Comparison of ENCODE assay signal across 25 cellular contexts in the genomic region with DNA sequence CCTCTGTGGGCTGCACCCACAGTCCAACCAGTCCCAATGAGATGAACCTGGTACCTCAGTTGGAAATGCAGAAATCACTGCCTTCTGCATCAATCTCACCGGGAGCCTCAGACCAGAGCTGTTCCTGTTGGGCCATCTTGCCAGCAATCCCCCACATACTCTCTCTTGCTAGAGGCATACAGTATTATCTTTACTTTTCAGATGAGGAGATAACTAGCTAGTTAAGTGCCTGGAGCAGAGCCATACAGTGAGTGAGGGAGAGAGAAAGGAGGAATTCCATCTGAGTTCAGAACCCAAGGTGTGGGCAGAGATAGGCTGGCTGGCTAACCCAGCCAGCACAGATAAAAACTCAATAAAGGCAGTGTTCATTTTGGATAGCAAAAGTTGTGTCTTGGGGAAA.
"Had no signal": no experiment of that assay in that cellular context is flagged by ENCODE, and none has a peak within 500 bp of the region (broad histone marks: within the 10 kb centered on the region; RNA-seq: fewer than 3 reads in every experiment).

No MANE protein-coding gene starts in this region.

- H3K27ac ChIP-seq: hepatocyte, left ventricle myocardium inferior, ovary, prostate gland, skin epidermis, stomach, testis, thyroid gland, transverse colon, upper lobe of left lung had no signal

- H3K27me3 Mint-ChIP-seq: natural killer cell treated with Interleukin-12 subunit alpha and Interleukin-12 subunit beta and Interleukin-15 and Interleukin-18, amount 100 ng/mL, for 72 hours; stimulated activated naive B cell treated with anti-CD40 and anti-IgM and Interleukin-4, amounts not matched to agents 10 μg/mL and 1 μg/mL and 100 μg/mL, for 72 hours had no signal

- H3K4me3 ChIP-seq: hepatocyte, left ventricle myocardium inferior, lung, mucosa of descending colon, ovary, prostate gland, skin epidermis, stomach, testis, thyroid gland, transverse colon, upper lobe of left lung had no signal

- H3K4me1 Mint-ChIP-seq: naive thymus-derived CD4-positive, alpha-beta T cell; stimulated activated naive B cell treated with anti-CD40 and anti-IgM and Interleukin-4, amounts not matched to agents 10 μg/mL and 1 μg/mL and 100 μg/mL, for 72 hours had no signal

- H3K4me3 Mint-ChIP-seq: naive thymus-derived CD4-positive, alpha-beta T cell; natural killer cell treated with Interleukin-12 subunit alpha and Interleukin-12 subunit beta and Interleukin-15 and Interleukin-18, amount 100 ng/mL, for 72 hours; stimulated activated naive B cell treated with anti-CD40 and anti-IgM and Interleukin-4, amounts not matched to agents 10 μg/mL and 1 μg/mL and 100 μg/mL, for 72 hours had no signal

- H3K27me3 ChIP-seq: hepatocyte, ovary, stomach, testis, thyroid gland, transverse colon, upper lobe of left lung had no signal

- H3K36me3 ChIP-seq: left ventricle myocardium inferior, ovary, prostate gland, stomach, thyroid gland, transverse colon, upper lobe of left lung had no signal

- ATAC-seq: mucosa of descending colon; naive thymus-derived CD4-positive, alpha-beta T cell; natural killer cell treated with Interleukin-12 subunit alpha and Interleukin-12 subunit beta and Interleukin-15 and Interleukin-18, amount 100 ng/mL, for 72 hours; right cardiac atrium; sciatic nerve; stimulated activated naive B cell treated with anti-CD40 and anti-IgM and Interleukin-4, amounts not matched to agents 10 μg/mL and 1 μg/mL and 100 μg/mL, for 72 hours; stimulated activated naive CD8-positive, alpha-beta T cell treated with anti-CD3 and anti-CD28 coated beads, Interleukin-15, Interleukin-2, amounts not matched to agents 100 U/mL and 50 U/mL, for 24 hours had no signal

- H3K4me2 ChIP-seq: hepatocyte had no signal

- DNase-seq: islet precursor cell; left ventricle myocardium inferior; midbrain; mucosa of descending colon; naive thymus-derived CD4-positive, alpha-beta T cell; ovary; retina; right cardiac atrium; stimulated activated CD4-positive, alpha-beta T cell treated with anti-CD3 and anti-CD28 coated beads, Interleukin-12 subunit alpha, Interleukin-12 subunit beta, amount 100 ng/mL, for 4 hours; stimulated activated CD4-positive, alpha-beta T cell treated with anti-CD3 and anti-CD28 coated beads, Interleukin-15, amount 100 ng/mL, for 24 hours; stimulated activated CD4-positive, alpha-beta T cell treated with anti-CD3 and anti-CD28 coated beads, Interleukin-2, amount 100 ng/mL, for 24 hours; stimulated activated CD4-positive, alpha-beta T cell treated with anti-CD3 and anti-CD28 coated beads, Interleukin-4, amount 100 ng/mL, for 1 hour; stimulated activated naive B cell treated with anti-CD40 and anti-IgM and Interleukin-4, amounts not matched to agents 10 μg/mL and 1 μg/mL and 100 μg/mL, for 72 hours; stimulated activated naive CD8-positive, alpha-beta T cell treated with anti-CD3 and anti-CD28 coated beads, Interleukin-15, Interleukin-2, amounts not matched to agents 100 U/mL and 50 U/mL, for 24 hours; stomach; testis; thyroid gland; transverse colon; upper lobe of left lung had no signal

- H3K79me2 ChIP-seq: hepatocyte had no signal

- H3K27ac Mint-ChIP-seq: naive thymus-derived CD4-positive, alpha-beta T cell; natural killer cell treated with Interleukin-12 subunit alpha and Interleukin-12 subunit beta and Interleukin-15 and Interleukin-18, amount 100 ng/mL, for 72 hours; stimulated activated naive B cell treated with anti-CD40 and anti-IgM and Interleukin-4, amounts not matched to agents 10 μg/mL and 1 μg/mL and 100 μg/mL, for 72 hours had no signal

- H3K36me3 Mint-ChIP-seq: naive thymus-derived CD4-positive, alpha-beta T cell; natural killer cell treated with Interleukin-12 subunit alpha and Interleukin-12 subunit beta and Interleukin-15 and Interleukin-18, amount 100 ng/mL, for 72 hours; stimulated activated naive B cell treated with anti-CD40 and anti-IgM and Interleukin-4, amounts not matched to agents 10 μg/mL and 1 μg/mL and 100 μg/mL, for 72 hours had no signal

- H3K4me1 ChIP-seq: left ventricle myocardium inferior, prostate gland, stomach, testis, thyroid gland, transverse colon, upper lobe of left lung had no signal
